Comparison of ENCODE assay signal across 8 cellular contexts in genomic region chr3:43855674-43856299, GRCh38.
A peak's percentile ranks its signal among the peaks of the same experiment; 100 is the strongest.
DNase-seq lines count a peak whose midpoint lies in the region; ATAC-seq and TF ChIP-seq lines count a peak whose summit lies in the region.

No MANE protein-coding gene starts in this region.

- no peaks in the 10 kb centered on the region for H3K36me3 Mint-ChIP-seq in activated T-cell treated with anti-CD3 and anti-CD28 coated beads, Interleukin-2, amount 50 U/mL, for 24 hours (ENCODE audit: low read depth)

- TF ChIP-seq CTCF in foreskin keratinocyte (conservative IDR thresholded peaks at IDR 0.05) = peak; percentile 89

- H3K36me3 ChIP-seq in H7 (replicated peaks; ENCODE audit: control insufficient read depth, insufficient read depth, low read length) = no peaks in the 10 kb centered on the region

- H3K27ac Mint-ChIP-seq in activated T-cell treated with anti-CD3 and anti-CD28 coated beads, Interleukin-2, amount 50 U/mL, for 24 hours = no peak overlapping the region

- H3K4me3 Mint-ChIP-seq in activated T-cell treated with anti-CD3 and anti-CD28 coated beads, Interleukin-2, amount 50 U/mL, for 24 hours = no peak overlapping the region

- H3K4me3 ChIP-seq in H7 (ENCODE audit: insufficient read depth, low read depth, low read length) = no peak overlapping the region

- peak; percentile 80 for DNase-seq in D341Med (ENCODE audit: low spot score)
- peak; percentile 71 for DNase-seq in H7
- DNase-seq in NCI-H748 (lab: John Stamatoyannopoulos, UW; ENCODE audit: unreplicated experiment) = peak; percentile 69
- peak; percentile 49 for DNase-seq in activated T-cell treated with anti-CD3 and anti-CD28 coated beads, Interleukin-2, amount 50 U/mL, for 24 hours
- no peak for DNase-seq in foreskin keratinocyte
- peak; percentile 63 for DNase-seq in pons (ENCODE audit: low spot score)

- no peaks in the 10 kb centered on the region for H3K9me3 Mint-ChIP-seq in activated T-cell treated with anti-CD3 and anti-CD28 coated beads, Interleukin-2, amount 50 U/mL, for 24 hours

- H3K4me1 ChIP-seq in foreskin keratinocyte = no peaks in the 10 kb centered on the region

- no peak overlapping the region for H3K27ac ChIP-seq in foreskin keratinocyte

- no peaks in the 10 kb centered on the region for H3K4me1 Mint-ChIP-seq in activated T-cell treated with anti-CD3 and anti-CD28 coated beads, Interleukin-2, amount 50 U/mL, for 24 hours (ENCODE audit: low read depth)

- H3K27me3 ChIP-seq in H7 (ENCODE audit: control insufficient read depth, insufficient read depth, low read length) (no peaks in the 10 kb centered on the region), foreskin keratinocyte (no peaks in the 10 kb centered on the region)

- ATAC-seq in foreskin keratinocyte = peak; percentile 74
- no peak for ATAC-seq in GM21360 (IDR thresholded peaks at IDR 0.05; ENCODE audit: unreplicated experiment)
- ATAC-seq in HG02885 (IDR thresholded peaks at IDR 0.05; ENCODE audit: poor library complexity, unreplicated experiment) = no peak

- peaks cover 76% of the 10 kb centered on the region for H3K27me3 Mint-ChIP-seq in activated T-cell treated with anti-CD3 and anti-CD28 coated beads, Interleukin-2, amount 50 U/mL, for 24 hours

Comparison
In these comparisons a context has a peak if more than half of its experiments do, and no peak if none do; other contexts are left out.
1. DNase-seq: peak in D341Med (single experiment), H7 (single experiment), NCI-H748 (single experiment), activated T-cell treated with anti-CD3 and anti-CD28 coated beads, Interleukin-2, amount 50 U/mL, for 24 hours (single experiment) and pons (single experiment); none in foreskin keratinocyte (0 of 2).